9 cellular contexts compared by ENCODE assay signal in the genomic region with DNA sequence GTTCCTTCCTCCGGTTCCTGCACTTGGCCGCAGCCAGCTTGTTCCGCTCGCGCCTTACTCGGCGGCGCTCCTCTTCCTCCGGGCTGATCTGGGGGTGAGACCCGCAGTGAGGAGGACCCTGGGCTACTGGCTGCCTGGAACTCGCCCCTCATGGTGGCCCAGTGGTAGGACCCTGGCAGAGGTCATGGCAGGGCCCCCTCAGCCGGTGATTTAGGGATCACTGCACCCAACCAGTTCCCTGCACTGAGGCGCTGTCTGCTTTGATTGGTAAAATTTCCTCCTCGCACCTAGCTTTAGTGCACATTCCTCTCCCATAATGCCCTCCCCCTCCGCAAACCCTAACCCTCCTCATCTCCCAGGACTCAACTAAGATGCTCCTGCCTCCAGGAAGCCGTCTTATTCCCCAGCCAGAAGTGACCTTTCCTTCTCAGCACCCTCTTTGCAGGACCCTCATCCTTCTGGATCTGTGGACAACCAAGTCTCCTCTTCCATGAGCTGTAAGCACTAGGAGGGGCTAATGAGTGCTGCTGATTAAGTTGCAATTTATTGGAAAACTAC. TPM values are rescaled to one million over a fixed set of nuclear protein-coding genes. Genes with fewer than 3 reads are reported as not detected.
DNase-seq lines count a peak whose midpoint lies in the region; ATAC-seq and TF ChIP-seq lines count a peak whose summit lies in the region.
"Had no signal": no experiment of that assay in that cellular context is flagged by ENCODE, and none has a peak within 500 bp of the region (broad histone marks: within the 10 kb centered on the region; RNA-seq: fewer than 3 reads in every experiment).

No MANE protein-coding gene starts in this region.

- H3K4me3 Mint-ChIP-seq in activated naive CD4-positive, alpha-beta T cell treated with anti-CD3 and anti-CD28 coated beads for 36 hours: peak overlapping the region; percentile 74
- H3K4me3 Mint-ChIP-seq in activated T-helper 1 cell treated with anti-CD3 and anti-CD28 coated beads, Interleukin-12 subunit alpha, Interleukin-12 subunit beta, Interleukin-2, Interleukin-4 antibody, amounts not matched to agents 30 ng/mL and 10 ng/mL and 1 ng/mL, durations not matched to agents 14 hours and 24 hours and 36 hours: peak overlapping the region; percentile 85

- peaks cover 73% of the 10 kb centered on the region for H3K4me1 Mint-ChIP-seq in activated naive CD4-positive, alpha-beta T cell treated with anti-CD3 and anti-CD28 coated beads for 36 hours (ENCODE audit: low read depth)
- H3K4me1 Mint-ChIP-seq in activated T-helper 1 cell treated with anti-CD3 and anti-CD28 coated beads, Interleukin-12 subunit alpha, Interleukin-12 subunit beta, Interleukin-2, Interleukin-4 antibody, amounts not matched to agents 30 ng/mL and 10 ng/mL and 1 ng/mL, durations not matched to agents 14 hours and 24 hours and 36 hours (ENCODE audit: low read depth): peaks cover 57% of the 10 kb centered on the region

- DNase-seq in activated naive CD4-positive, alpha-beta T cell treated with anti-CD3 and anti-CD28 coated beads for 36 hours: peak; percentile 53
- no peak for DNase-seq in activated naive CD4-positive, alpha-beta T cell (lab: John Stamatoyannopoulos, UW)
- no peak for DNase-seq in activated T-helper 1 cell treated with anti-CD3 and anti-CD28 coated beads, Interleukin-12 subunit alpha, Interleukin-12 subunit beta, Interleukin-2, Interleukin-4 antibody, amounts not matched to agents 30 ng/mL and 10 ng/mL and 1 ng/mL, durations not matched to agents 14 hours and 24 hours and 36 hours (ENCODE audit: low spot score)
- DNase-seq in left lung (peak in 1 of 2 donors; percentile 93), upper lobe of right lung (no peak), kidney glomerular epithelial cell (lab: John Stamatoyannopoulos, UW) (no peak), D341Med (ENCODE audit: low spot score) (no peak)
- DNase-seq: DND-41 had no signal

- H3K36me3 ChIP-seq in left lung (peaks cover 0 to 30% of the 10 kb centered on the region in 2 donors), upper lobe of right lung (no peaks in the 10 kb centered on the region)

- H3K4me1 ChIP-seq in left lung (peaks cover 14 to 92% of the 10 kb centered on the region in 2 donors), upper lobe of right lung (peaks cover 48% of the 10 kb centered on the region)

- H3K4me3 ChIP-seq in left lung: peak overlapping the region in 1 of 2 donors; percentile 70
- peak overlapping the region; percentile 91 for H3K4me3 ChIP-seq in upper lobe of right lung

- H3K27ac ChIP-seq in left lung (peak overlapping the region; percentile 76 to 97), upper lobe of right lung (peak overlapping the region; percentile 87)

- H3K9me3 ChIP-seq in left lung (no peaks in the 10 kb centered on the region), upper lobe of right lung (no peaks in the 10 kb centered on the region)

- ATAC-seq in left lung: no peak
- ATAC-seq in upper lobe of right lung: peak; percentile 2
- no peak for ATAC-seq in HG02973 (IDR thresholded peaks at IDR 0.05; ENCODE audit: unreplicated experiment)

- H3K27me3 Mint-ChIP-seq in activated naive CD4-positive, alpha-beta T cell treated with anti-CD3 and anti-CD28 coated beads for 36 hours (ENCODE audit: low read depth): no peaks in the 10 kb centered on the region
- no peaks in the 10 kb centered on the region for H3K27me3 Mint-ChIP-seq in activated T-helper 1 cell treated with anti-CD3 and anti-CD28 coated beads, Interleukin-12 subunit alpha, Interleukin-12 subunit beta, Interleukin-2, Interleukin-4 antibody, amounts not matched to agents 30 ng/mL and 10 ng/mL and 1 ng/mL, durations not matched to agents 14 hours and 24 hours and 36 hours (ENCODE audit: insufficient read depth)

- H3K27ac Mint-ChIP-seq in activated naive CD4-positive, alpha-beta T cell treated with anti-CD3 and anti-CD28 coated beads for 36 hours: peak overlapping the region; percentile 83
- H3K27ac Mint-ChIP-seq in activated T-helper 1 cell treated with anti-CD3 and anti-CD28 coated beads, Interleukin-12 subunit alpha, Interleukin-12 subunit beta, Interleukin-2, Interleukin-4 antibody, amounts not matched to agents 30 ng/mL and 10 ng/mL and 1 ng/mL, durations not matched to agents 14 hours and 24 hours and 36 hours: peak overlapping the region; percentile 84

- CTCF ChIA-PET in activated naive CD4-positive, alpha-beta T cell treated with anti-CD3 and anti-CD28 coated beads for 36 hours (lab: Charles Lee): interaction anchor here (0.7 to 14.7 kb wide), 6 partner anchors 9 to 388 kb away, joined by 3 to 178 read pairs (median 30); a partner anchor contains a TSS

- TF ChIP-seq CTCF in left lung (IDR thresholded peaks at IDR 0.05): no peak
- no peak for TF ChIP-seq CTCF in upper lobe of right lung (IDR thresholded peaks at IDR 0.05)

- H3K9me3 Mint-ChIP-seq in activated naive CD4-positive, alpha-beta T cell treated with anti-CD3 and anti-CD28 coated beads for 36 hours: no peaks in the 10 kb centered on the region
- H3K9me3 Mint-ChIP-seq in activated T-helper 1 cell treated with anti-CD3 and anti-CD28 coated beads, Interleukin-12 subunit alpha, Interleukin-12 subunit beta, Interleukin-2, Interleukin-4 antibody, amounts not matched to agents 30 ng/mL and 10 ng/mL and 1 ng/mL, durations not matched to agents 14 hours and 24 hours and 36 hours: no peaks in the 10 kb centered on the region

- H3K27me3 ChIP-seq in left lung: peaks cover 0 to 2% of the 10 kb centered on the region in 2 donors
- H3K27me3 ChIP-seq in upper lobe of right lung: no peaks in the 10 kb centered on the region

- peaks cover 35% of the 10 kb centered on the region for H3K36me3 Mint-ChIP-seq in activated naive CD4-positive, alpha-beta T cell treated with anti-CD3 and anti-CD28 coated beads for 36 hours (ENCODE audit: low read depth)
- H3K36me3 Mint-ChIP-seq in activated T-helper 1 cell treated with anti-CD3 and anti-CD28 coated beads, Interleukin-12 subunit alpha, Interleukin-12 subunit beta, Interleukin-2, Interleukin-4 antibody, amounts not matched to agents 30 ng/mL and 10 ng/mL and 1 ng/mL, durations not matched to agents 14 hours and 24 hours and 36 hours (ENCODE audit: low read depth): peaks cover 34% of the 10 kb centered on the region

- intact Hi-C loops in activated naive CD4-positive, alpha-beta T cell treated with anti-CD3 and anti-CD28 coated beads for 36 hours (cut with micrococcal nuclease): loop anchor here (5.0 to 10.0 kb wide), 3 partner anchors 158 to 241 kb away; a partner anchor contains a TSS
- intact Hi-C loops in activated T-helper 1 cell treated with anti-CD3 and anti-CD28 coated beads, Interleukin-12 subunit alpha, Interleukin-12 subunit beta, Interleukin-2, Interleukin-4 antibody, amounts not matched to agents 30 ng/mL and 10 ng/mL and 1 ng/mL, durations not matched to agents 14 hours and 24 hours and 36 hours (cut with micrococcal nuclease): loop anchor here (5.0 kb wide), 2 partner anchors 158 to 373 kb away; a partner anchor contains a TSS
- intact Hi-C loops in left lung (cut with DNase I): no loop called here
- intact Hi-C loops in upper lobe of right lung (cut with DNase I): no loop called here

RNA-seq across cellular contexts. Expression of a gene that starts 3.6 kb away (rescaled TPM):
- total RNA-seq in activated naive CD4-positive, alpha-beta T cell treated with anti-CD3 and anti-CD28 coated beads for 36 hours: 10 to 100 TPM; 27.6 to 29.0 TPM
- total RNA-seq in activated T-helper 1 cell treated with anti-CD3 and anti-CD28 coated beads, Interleukin-12 subunit alpha, Interleukin-12 subunit beta, Interleukin-2, Interleukin-4 antibody, amounts not matched to agents 30 ng/mL and 10 ng/mL and 1 ng/mL, durations not matched to agents 14 hours and 24 hours and 36 hours: 66.7 and 70.8 TPM in 2 replicates
- total RNA-seq in left lung (10 to 100 TPM; 23.3 to 32.0 TPM), upper lobe of right lung (36.4 TPM)

RNA-seq across cellular contexts. Expression of a gene that starts 5.8 kb away (rescaled TPM):
- 10 to 100 TPM; 83.1 to 86.6 TPM for total RNA-seq in activated naive CD4-positive, alpha-beta T cell treated with anti-CD3 and anti-CD28 coated beads for 36 hours
- total RNA-seq in activated T-helper 1 cell treated with anti-CD3 and anti-CD28 coated beads, Interleukin-12 subunit alpha, Interleukin-12 subunit beta, Interleukin-2, Interleukin-4 antibody, amounts not matched to agents 30 ng/mL and 10 ng/mL and 1 ng/mL, durations not matched to agents 14 hours and 24 hours and 36 hours: 86.8 and 93.2 TPM in 2 replicates
- total RNA-seq in left lung (10 to 100 TPM; 56.5 to 69.6 TPM), upper lobe of right lung (35.5 TPM)

RNA-seq across cellular contexts. Expression of a gene that starts 6.1 kb away (rescaled TPM):
- total RNA-seq in activated naive CD4-positive, alpha-beta T cell treated with anti-CD3 and anti-CD28 coated beads for 36 hours: 1 to 10 TPM; 8.2 TPM
- 31.7 and 33.5 TPM in 2 replicates for total RNA-seq in activated T-helper 1 cell treated with anti-CD3 and anti-CD28 coated beads, Interleukin-12 subunit alpha, Interleukin-12 subunit beta, Interleukin-2, Interleukin-4 antibody, amounts not matched to agents 30 ng/mL and 10 ng/mL and 1 ng/mL, durations not matched to agents 14 hours and 24 hours and 36 hours
- 10 to 100 TPM in 1 of 2 donors, 1 to 10 TPM in 1; 3.4 to 16.3 TPM for total RNA-seq in left lung
- 3.9 TPM for total RNA-seq in upper lobe of right lung

RNA-seq across cellular contexts. Expression of a gene that starts 14.5 kb away (rescaled TPM):
- total RNA-seq in activated naive CD4-positive, alpha-beta T cell treated with anti-CD3 and anti-CD28 coated beads for 36 hours: under 1 TPM; 0.91 to 0.95 TPM
- total RNA-seq in activated T-helper 1 cell treated with anti-CD3 and anti-CD28 coated beads, Interleukin-12 subunit alpha, Interleukin-12 subunit beta, Interleukin-2, Interleukin-4 antibody, amounts not matched to agents 30 ng/mL and 10 ng/mL and 1 ng/mL, durations not matched to agents 14 hours and 24 hours and 36 hours: 5.7 and 7.4 TPM in 2 replicates
- total RNA-seq in left lung: 1 to 10 TPM; 5.8 to 9.1 TPM
- total RNA-seq in upper lobe of right lung: 17.2 TPM

RNA-seq across cellular contexts. Expression of a gene that starts 21.5 kb away (rescaled TPM):
- total RNA-seq in activated naive CD4-positive, alpha-beta T cell treated with anti-CD3 and anti-CD28 coated beads for 36 hours: 10 to 100 TPM; 10.1 to 11.5 TPM
- 6.5 and 7.9 TPM in 2 replicates for total RNA-seq in activated T-helper 1 cell treated with anti-CD3 and anti-CD28 coated beads, Interleukin-12 subunit alpha, Interleukin-12 subunit beta, Interleukin-2, Interleukin-4 antibody, amounts not matched to agents 30 ng/mL and 10 ng/mL and 1 ng/mL, durations not matched to agents 14 hours and 24 hours and 36 hours
- total RNA-seq in left lung (100 to 1,000 TPM in 1 of 2 donors, 10 to 100 TPM in 1; 67.6 to 113 TPM), upper lobe of right lung (62.0 TPM)

Comparison
In these comparisons a context has a peak if more than half of its experiments do, and no peak if none do; other contexts are left out.
1. intact Hi-C loops: an anchor here in activated naive CD4-positive, alpha-beta T cell treated with anti-CD3 and anti-CD28 coated beads for 36 hours (5.0 to 10.0 kb wide) and activated T-helper 1 cell treated with anti-CD3 and anti-CD28 coated beads, Interleukin-12 subunit alpha, Interleukin-12 subunit beta, Interleukin-2, Interleukin-4 antibody, amounts not matched to agents 30 ng/mL and 10 ng/mL and 1 ng/mL, durations not matched to agents 14 hours and 24 hours and 36 hours (5.0 kb wide); none called in left lung and upper lobe of right lung.